1 cellular context compared by ENCODE assay signal in genomic region chr1:181112071-181112929, GRCh38.
TF ChIP-seq lines count a peak whose summit lies in the region.

No MANE protein-coding gene starts in this region.

TF ChIP-seq in K562, 482 proteins besides CTCF, POLR2A, EP300 and RAD21 (continued from another document and continues in another):
- TF ChIP-seq ZBTB11 (CRISPR knock-in tag; IDR thresholded peaks at IDR 0.05) (no peak; a peak in 1 of 6 replicates), MIER1 (IDR thresholded peaks at IDR 0.05; ENCODE audit: low read depth) (no peak), HMGXB4 (CRISPR knock-in tag; IDR thresholded peaks at IDR 0.05) (no peak), ZBTB1 (CRISPR knock-in tag; IDR thresholded peaks at IDR 0.05; ENCODE audit: borderline replicate concordance, low read depth) (no peak), GTF2A2 (tag; IDR thresholded peaks at IDR 0.05) (no peak), ZNF407 (IDR thresholded peaks at IDR 0.05; ENCODE audit: low read depth) (no peak), SMC3 (conservative IDR thresholded peaks at IDR 0.05; ENCODE audit: insufficient read depth, low read depth, low read length) (no peak), SMAD4 (CRISPR knock-in tag; conservative IDR thresholded peaks at IDR 0.05) (no peak), POU5F1 (IDR thresholded peaks at IDR 0.05; ENCODE audit: borderline replicate concordance, low read depth, low read length, partially characterized antibody) (no peak), ZNF124 (CRISPR knock-in tag; IDR thresholded peaks at IDR 0.05) (no peak), ZNF41 (CRISPR knock-in tag; conservative IDR thresholded peaks at IDR 0.05) (no peak), KLF16 (IDR thresholded peaks at IDR 0.05) (no peak), HIVEP1 (CRISPR knock-in tag; IDR thresholded peaks at IDR 0.05) (no peak), KAT2B (IDR thresholded peaks at IDR 0.05; ENCODE audit: low read depth, low read length) (no peak), ZNF311 (CRISPR knock-in tag; IDR thresholded peaks at IDR 0.05) (0 out of 2 replicates have a peak, but pooled peaks have one; percentile 39), SREBF1 (IDR thresholded peaks at IDR 0.05; ENCODE audit: borderline replicate concordance, low read depth, low read length) (no peak), TEAD2 (tag; IDR thresholded peaks at IDR 0.05) (no peak), KAT8 (IDR thresholded peaks at IDR 0.05; ENCODE audit: low read depth) (no peak), THAP7 (CRISPR knock-in tag; IDR thresholded peaks at IDR 0.05) (no peak), ZNF24 (IDR thresholded peaks at IDR 0.05) (peak; percentile 97), NFIC (IDR thresholded peaks at IDR 0.05) (peak; percentile 47), ZKSCAN3 (CRISPR knock-in tag; IDR thresholded peaks at IDR 0.05) (no peak), ZNF347 (CRISPR knock-in tag; IDR thresholded peaks at IDR 0.05; ENCODE audit: low read depth) (no peak), MEF2D (tag; conservative IDR thresholded peaks at IDR 0.05; ENCODE audit: low read depth) (peak; percentile 62; the same call in 1 of the 2 replicates), CGGBP1 (CRISPR knock-in tag; IDR thresholded peaks at IDR 0.05) (no peak), KAT7 (CRISPR knock-in tag; IDR thresholded peaks at IDR 0.05; ENCODE audit: borderline replicate concordance) (no peak), PPARD (CRISPR knock-in tag; IDR thresholded peaks at IDR 0.05) (no peak), CAMTA2 (CRISPR knock-in tag; conservative IDR thresholded peaks at IDR 0.05) (no peak), ETS2 (tag; IDR thresholded peaks at IDR 0.05; ENCODE audit: borderline replicate concordance, poor library complexity, severe bottlenecking) (no peak), ZC3H11A (IDR thresholded peaks at IDR 0.05; ENCODE audit: low read depth, low read length) (no peak), BRD9 (IDR thresholded peaks at IDR 0.05; ENCODE audit: low read depth, partially characterized antibody) (no peak), ZBTB5 (IDR thresholded peaks at IDR 0.05) (peak; percentile 53; the same call in 1 of the 2 replicates), PATZ1 (CRISPR knock-in tag; IDR thresholded peaks at IDR 0.05; ENCODE audit: borderline replicate concordance) (no peak), CHAMP1 (IDR thresholded peaks at IDR 0.05) (no peak), THAP12 (CRISPR knock-in tag; IDR thresholded peaks at IDR 0.05) (no peak), SRF (CRISPR knock-in tag; IDR thresholded peaks at IDR 0.05) (no peak)
